Comparison of ENCODE assay signal across 8 cellular contexts in genomic region chr13:32587014-32587773, GRCh38. TPM values are rescaled to one million over a fixed set of nuclear protein-coding genes. Genes with fewer than 3 reads are reported as not detected.
DNase-seq lines count a peak whose midpoint lies in the region; ATAC-seq and TF ChIP-seq lines count a peak whose summit lies in the region.

No MANE protein-coding gene starts in this region.

- H3K27ac ChIP-seq in heart right ventricle (peak overlapping the region; percentile 64 to 96 (median 92)), upper lobe of right lung (peak overlapping the region; percentile 82)

- TF ChIP-seq CTCF in heart right ventricle (IDR thresholded peaks at IDR 0.05): peak in 2 of 9 donors; percentile 16 to 34
- TF ChIP-seq CTCF in upper lobe of right lung (IDR thresholded peaks at IDR 0.05): no peak

- no peaks in the 10 kb centered on the region for H3K36me3 ChIP-seq in heart right ventricle
- H3K36me3 ChIP-seq in upper lobe of right lung: no peaks in the 10 kb centered on the region

- H3K4me3 ChIP-seq in heart right ventricle (peak overlapping the region; percentile 55 to 90 (median 72)), upper lobe of right lung (peak overlapping the region; percentile 74)

- WGBS in heart right ventricle, 2 donors: 0 to 1% methylated on average over 64 to 72 of the region's 73 CpGs

- intact Hi-C loops in heart right ventricle (cut with DNase I) (loop anchor here (2.0 to 10.0 kb wide), 14 partner anchors 50 to 1138 kb away; partner anchors contain the start of genes KL (in 3 of the 10) and STARD13 (in 1 of the 10)), posterior cingulate gyrus (cut with DNase I) (loop anchor here (1.0 to 10.0 kb wide), 5 partner anchors 52 to 1135 kb away; no protein-coding TSS in a partner anchor), upper lobe of right lung (cut with DNase I) (no loop called here)

- DNase-seq in DMS53 (lab: John Stamatoyannopoulos, UW) (peak; percentile 89), HuH-7 (ENCODE audit: low spot score) (peak; percentile 32), SW480 (ENCODE audit: low spot score) (peak; percentile 64), heart right ventricle (peak; percentile 74 to 76), posterior cingulate gyrus (peak; percentile 45 to 92 (median 70)), upper lobe of right lung (peak; percentile 85)
- DNase-seq in activated naive CD8-positive, alpha-beta T cell treated with anti-CD3 and anti-CD28 coated beads, Interleukin-2, amount 50 U/mL, for 16 hours (ENCODE audit: low read depth, low spot score): peak; percentile 20

- H3K27me3 ChIP-seq in heart right ventricle: no peaks in the 10 kb centered on the region
- no peaks in the 10 kb centered on the region for H3K27me3 ChIP-seq in upper lobe of right lung

- H3K4me1 ChIP-seq in heart right ventricle: peaks cover 0 to 45% (median 28%) of the 10 kb centered on the region in 9 donors
- H3K4me1 ChIP-seq in upper lobe of right lung: peaks cover 20% of the 10 kb centered on the region

- H3K9me3 ChIP-seq in heart right ventricle: no peaks in the 10 kb centered on the region
- H3K9me3 ChIP-seq in upper lobe of right lung: no peaks in the 10 kb centered on the region

- peak; percentile 33 for ATAC-seq in GM21381 (IDR thresholded peaks at IDR 0.05; ENCODE audit: unreplicated experiment)
- peak; percentile 36 to 64 (median 54) for ATAC-seq in heart right ventricle
- peak; percentile 50 for ATAC-seq in upper lobe of right lung

RNA-seq across cellular contexts. Expression of gene PDS5B, which starts 0.9 kb away (rescaled TPM):
- total RNA-seq in heart right ventricle: 10 to 100 TPM; 16.3 to 29.6 (median 20.6) TPM
- 1 to 10 TPM; 5.6 TPM for polyA plus RNA-seq in heart right ventricle
- 49.6 TPM for total RNA-seq in upper lobe of right lung

RNA-seq across cellular contexts. Expression of gene N4BP2L2, which starts 48.6 kb away (rescaled TPM):
- total RNA-seq in heart right ventricle: 100 to 1,000 TPM; 113 to 162 (median 134) TPM
- polyA plus RNA-seq in heart right ventricle: 100 to 1,000 TPM in 1 of 2 donors, 10 to 100 TPM in 1; 28.2 to 116 TPM
- 168 TPM for total RNA-seq in upper lobe of right lung

Comparison
In these comparisons a context has a peak if more than half of its experiments do, and no peak if none do; other contexts are left out.
1. Peak in every context shown above with its lines: DNase-seq, ATAC-seq, H3K4me3 ChIP-seq and H3K27ac ChIP-seq.
2. DNase-seq: peak in every context shown above with its lines; median percentile 89 in DMS53; 85 in upper lobe of right lung; 75 in heart right ventricle; 70 in posterior cingulate gyrus; 64 in SW480; 32 in HuH-7; 20 in activated naive CD8-positive, alpha-beta T cell treated with anti-CD3 and anti-CD28 coated beads, Interleukin-2, amount 50 U/mL, for 16 hours.